Comparison of ENCODE assay signal across 29 cellular contexts in genomic region chr15:62809968-62810260, GRCh38.
"Had no signal": no experiment of that assay in that cellular context is flagged by ENCODE, and none has a peak within 500 bp of the region (broad histone marks: within the 10 kb centered on the region; RNA-seq: fewer than 3 reads in every experiment).

No MANE protein-coding gene starts in this region.

- H3K27me3 Mint-ChIP-seq: activated naive CD8-positive, alpha-beta T cell treated with anti-CD3 and anti-CD28 coated beads for 36 hours; brain; natural killer cell treated with Interleukin-12 subunit alpha and Interleukin-12 subunit beta and Interleukin-15 and Interleukin-18, amount 100 ng/mL, for 72 hours had no signal

- H3K9me3 ChIP-seq: adrenal gland, ascending aorta, mucosa of descending colon, pancreas, prostate gland, testis, transverse colon, uterus had no signal

- H3K27ac ChIP-seq: adrenal gland, ascending aorta, pancreas, prostate gland, testis, transverse colon, uterus, VCaP had no signal

- H3K36me3 ChIP-seq: prostate gland, uterus had no signal

- H3K4me3 Mint-ChIP-seq: activated naive CD8-positive, alpha-beta T cell treated with anti-CD3 and anti-CD28 coated beads for 36 hours; activated T-cell treated with anti-CD3 and anti-CD28 coated beads, Interleukin-2, amount 50 U/mL, for 72 hours; immature natural killer cell; memory B cell; natural killer cell treated with Interleukin-12 subunit alpha and Interleukin-12 subunit beta and Interleukin-15 and Interleukin-18, amount 100 ng/mL, for 72 hours had no signal

- H3K36me3 Mint-ChIP-seq: activated naive CD8-positive, alpha-beta T cell treated with anti-CD3 and anti-CD28 coated beads for 36 hours; immature natural killer cell; memory B cell; natural killer cell treated with Interleukin-12 subunit alpha and Interleukin-12 subunit beta and Interleukin-15 and Interleukin-18, amount 100 ng/mL, for 72 hours had no signal

- H3K27me3 ChIP-seq: adrenal gland, ascending aorta, pancreas, testis, transverse colon, uterus had no signal

- H3K27ac Mint-ChIP-seq: activated naive CD8-positive, alpha-beta T cell treated with anti-CD3 and anti-CD28 coated beads for 36 hours; activated T-cell treated with anti-CD3 and anti-CD28 coated beads, Interleukin-2, amount 50 U/mL, for 72 hours; immature natural killer cell; memory B cell; natural killer cell treated with Interleukin-12 subunit alpha and Interleukin-12 subunit beta and Interleukin-15 and Interleukin-18, amount 100 ng/mL, for 72 hours had no signal

- H3K4me3 ChIP-seq: adrenal gland, ascending aorta, mucosa of descending colon, pancreas, prostate gland, testis, transverse colon, uterus had no signal

- H3K9me3 Mint-ChIP-seq: activated naive CD8-positive, alpha-beta T cell treated with anti-CD3 and anti-CD28 coated beads for 36 hours; activated T-cell treated with anti-CD3 and anti-CD28 coated beads, Interleukin-2, amount 50 U/mL, for 72 hours; immature natural killer cell; memory B cell; natural killer cell treated with Interleukin-12 subunit alpha and Interleukin-12 subunit beta and Interleukin-15 and Interleukin-18, amount 100 ng/mL, for 72 hours had no signal

- H3K4me1 Mint-ChIP-seq: activated naive CD8-positive, alpha-beta T cell treated with anti-CD3 and anti-CD28 coated beads for 36 hours; immature natural killer cell; memory B cell had no signal

- H3K4me1 ChIP-seq: adrenal gland, ascending aorta, prostate gland, testis, transverse colon, uterus had no signal

- FAIRE-seq: endothelial cell of umbilical vein, kidney, pancreas, TTC549 had no signal

- DNase-seq: activated CD4-positive, alpha-beta T cell treated with anti-CD3 and anti-CD28 coated beads for 4 hours; activated CD4-positive, alpha-beta T cell treated with anti-CD3 and anti-CD28 coated beads, Interleukin-2, amount 50 U/mL, for 4 hours; activated naive CD4-positive, alpha-beta T cell treated with Interleukin-2 at 50 U/mL for 16 hours; activated naive CD8-positive, alpha-beta T cell treated with anti-CD3 and anti-CD28 coated beads for 36 hours; activated T-cell treated with anti-CD3 and anti-CD28 coated beads for 4 hours; activated T-cell treated with anti-CD3 and anti-CD28 coated beads, Interleukin-2, amount 50 U/mL, for 72 hours; adrenal gland; caudate nucleus; foreskin fibroblast; head of caudate nucleus; hippocampal formation; immature natural killer cell; kidney; mucosa of descending colon; nucleus accumbens; pancreas; stimulated activated CD4-positive, alpha-beta T cell treated with anti-CD3 and anti-CD28 coated beads, Interleukin-15, amount 100 ng/mL, for 24 hours; stimulated activated naive CD8-positive, alpha-beta T cell treated with anti-CD3 and anti-CD28 coated beads, Interleukin-15, Interleukin-2, amounts not matched to agents 100 U/mL and 50 U/mL, for 24 hours; testis; transverse colon; uterus had no signal
